Comparison of ENCODE assay signal across 10 cellular contexts in genomic region chr5:72063219-72063819, GRCh38. TPM values are rescaled to one million over a fixed set of nuclear protein-coding genes. Genes with fewer than 3 reads are reported as not detected.
DNase-seq lines count a peak whose midpoint lies in the region; ATAC-seq, FAIRE-seq and TF ChIP-seq lines count a peak whose summit lies in the region.
"Had no signal": no experiment of that assay in that cellular context is flagged by ENCODE, and none has a peak within 500 bp of the region (broad histone marks: within the 10 kb centered on the region; RNA-seq: fewer than 3 reads in every experiment).

No MANE protein-coding gene starts in this region.

- H3K9me3 Mint-ChIP-seq in stimulated activated naive CD8-positive, alpha-beta T cell treated with anti-CD3 and anti-CD28 coated beads, Interleukin-15, amount 100 ng/mL, for 72 hours, result no peaks in the 10 kb centered on the region
- no peaks in the 10 kb centered on the region for H3K9me3 Mint-ChIP-seq in endothelial cell (ENCODE audit: unreplicated experiment)
- H3K9me3 Mint-ChIP-seq: memory B cell had no signal

- H3K27ac Mint-ChIP-seq in stimulated activated naive CD8-positive, alpha-beta T cell treated with anti-CD3 and anti-CD28 coated beads, Interleukin-15, amount 100 ng/mL, for 72 hours, result no peak overlapping the region
- H3K27ac Mint-ChIP-seq in endothelial cell (ENCODE audit: unreplicated experiment), result no peak overlapping the region
- H3K27ac Mint-ChIP-seq: memory B cell had no signal

- H3K4me3 Mint-ChIP-seq in stimulated activated naive CD8-positive, alpha-beta T cell treated with anti-CD3 and anti-CD28 coated beads, Interleukin-15, amount 100 ng/mL, for 72 hours, result no peak overlapping the region
- no peak overlapping the region for H3K4me3 Mint-ChIP-seq in endothelial cell (ENCODE audit: unreplicated experiment)
- H3K4me3 Mint-ChIP-seq: memory B cell had no signal

- H3K27me3 Mint-ChIP-seq in stimulated activated naive CD8-positive, alpha-beta T cell treated with anti-CD3 and anti-CD28 coated beads, Interleukin-15, amount 100 ng/mL, for 72 hours, result peaks cover 18% of the 10 kb centered on the region
- no peaks in the 10 kb centered on the region for H3K27me3 Mint-ChIP-seq in endothelial cell (ENCODE audit: unreplicated experiment)

- no peak for FAIRE-seq in frontal cortex (lab: Jason Lieb, UNC)
- FAIRE-seq: RCC 7860 had no signal

- no peaks in the 10 kb centered on the region for H3K4me1 Mint-ChIP-seq in stimulated activated naive CD8-positive, alpha-beta T cell treated with anti-CD3 and anti-CD28 coated beads, Interleukin-15, amount 100 ng/mL, for 72 hours
- peaks cover 3% of the 10 kb centered on the region for H3K4me1 Mint-ChIP-seq in endothelial cell (ENCODE audit: unreplicated experiment)
- H3K4me1 Mint-ChIP-seq: memory B cell had no signal

- no peak for TF ChIP-seq CTCF in endothelial cell (IDR thresholded peaks at IDR 0.05; ENCODE audit: unreplicated experiment)

- no peaks in the 10 kb centered on the region for H3K36me3 Mint-ChIP-seq in endothelial cell (ENCODE audit: low read depth, unreplicated experiment)
- H3K36me3 Mint-ChIP-seq: memory B cell had no signal

- DNase-seq in stimulated activated naive CD8-positive, alpha-beta T cell treated with anti-CD3 and anti-CD28 coated beads, Interleukin-15, Interleukin-2, amounts not matched to agents 100 U/mL and 50 U/mL, for 24 hours, result peak; percentile 22
- no peak for DNase-seq in stimulated activated naive CD8-positive, alpha-beta T cell treated with anti-CD3 and anti-CD28 coated beads, Interleukin-15, amount 100 ng/mL, for 72 hours
- DNase-seq in RKO (ENCODE audit: low spot score) (peak; percentile 46), endothelial cell (ENCODE audit: low spot score) (peak; percentile 45), amniotic stem cell (lab: John Stamatoyannopoulos, UW) (no peak), frontal cortex (ENCODE audit: low spot score in 2 of 2) (no peak)
- DNase-seq in NK-92 treated with Interleukin-12 subunit alpha and Interleukin-12 subunit beta, amount 100 ng/mL, for 24 hours (lab: John Stamatoyannopoulos, UW), result no peak

- no peak for ATAC-seq in stimulated activated naive CD8-positive, alpha-beta T cell treated with anti-CD3 and anti-CD28 coated beads, Interleukin-15, Interleukin-2, amounts not matched to agents 100 U/mL and 50 U/mL, for 24 hours
- no peak for ATAC-seq in stimulated activated naive CD8-positive, alpha-beta T cell treated with anti-CD3 and anti-CD28 coated beads, Interleukin-15, amount 100 ng/mL, for 72 hours
- ATAC-seq in GM21717 (IDR thresholded peaks at IDR 0.05; ENCODE audit: unreplicated experiment), result no peak

RNA-seq across cellular contexts. Expression of gene MAP1B, which starts 44.0 kb away (rescaled TPM):
- total RNA-seq in endothelial cell (ENCODE audit: unreplicated experiment) (251 TPM), frontal cortex (490 TPM)

Comparison
In these comparisons a context has a peak if more than half of its experiments do, and no peak if none do; other contexts are left out.
1. DNase-seq: peak in stimulated activated naive CD8-positive, alpha-beta T cell treated with anti-CD3 and anti-CD28 coated beads, Interleukin-15, Interleukin-2, amounts not matched to agents 100 U/mL and 50 U/mL, for 24 hours (single experiment), RKO (single experiment) and endothelial cell (single experiment); none in stimulated activated naive CD8-positive, alpha-beta T cell treated with anti-CD3 and anti-CD28 coated beads, Interleukin-15, amount 100 ng/mL, for 72 hours (0 of 2), amniotic stem cell (single experiment), NK-92 treated with Interleukin-12 subunit alpha and Interleukin-12 subunit beta, amount 100 ng/mL, for 24 hours (single experiment) and frontal cortex (0 of 2).